ENCODE assay signal across 8 cellular contexts in genomic region chr5:95631265-95631957, GRCh38. TPM values are rescaled to one million over a fixed set of nuclear protein-coding genes. Genes with fewer than 3 reads are reported as not detected.
DNase-seq lines count a peak whose midpoint lies in the region; ATAC-seq and TF ChIP-seq lines count a peak whose summit lies in the region.
"Had no signal": no experiment of that assay in that cellular context is flagged by ENCODE, and none has a peak within 500 bp of the region (broad histone marks: within the 10 kb centered on the region; RNA-seq: fewer than 3 reads in every experiment).

No MANE protein-coding gene starts in this region.

- H3K4me1 ChIP-seq in neural progenitor cell = no peaks in the 10 kb centered on the region

- H3K27me3 ChIP-seq in neural progenitor cell = no peaks in the 10 kb centered on the region

- H2AFZ ChIP-seq in neural progenitor cell (replicated peaks) = no peak overlapping the region

- H3K36me3 ChIP-seq in neural progenitor cell = no peaks in the 10 kb centered on the region

- intact Hi-C loops in natural killer cell (cut with micrococcal nuclease) = no loop called here

- no peaks in the 10 kb centered on the region for H3K9me3 ChIP-seq in neural progenitor cell (ENCODE audit: low read depth)

- H3K9ac ChIP-seq in neural progenitor cell = no peak overlapping the region

- no peak for DNase-seq in activated naive CD8-positive, alpha-beta T cell treated with anti-CD3 and anti-CD28 coated beads for 36 hours
- DNase-seq in natural killer cell = no peak
- no peak for DNase-seq in NCI-H2196 (lab: John Stamatoyannopoulos, UW; ENCODE audit: unreplicated experiment)
- DNase-seq in neural progenitor cell (ENCODE audit: low spot score) = no peak
- DNase-seq in NCI-H2227 treated with DMSO at 0.1 percent for 48 hours (lab: John Stamatoyannopoulos, UW) = no peak
- DNase-seq: H7 had no signal

- H3F3A ChIP-seq in neural progenitor cell (ENCODE audit: low read depth) = no peaks in the 10 kb centered on the region

- H3K9me3 Mint-ChIP-seq in activated naive CD8-positive, alpha-beta T cell treated with anti-CD3 and anti-CD28 coated beads for 36 hours = peaks cover 13% of the 10 kb centered on the region
- H3K9me3 Mint-ChIP-seq in natural killer cell = no peaks in the 10 kb centered on the region
- no peaks in the 10 kb centered on the region for H3K9me3 Mint-ChIP-seq in neural progenitor cell

- H3K79me2 ChIP-seq in neural progenitor cell (ENCODE audit: low read depth) = no peaks in the 10 kb centered on the region

- peaks cover 18% of the 10 kb centered on the region for H3K4me1 Mint-ChIP-seq in activated naive CD8-positive, alpha-beta T cell treated with anti-CD3 and anti-CD28 coated beads for 36 hours
- H3K4me1 Mint-ChIP-seq in natural killer cell (peaks cover 11 to 12% of the 10 kb centered on the region in 2 donors), neural progenitor cell (no peaks in the 10 kb centered on the region)

- peak overlapping the region; percentile 16 for H3K4me3 Mint-ChIP-seq in activated naive CD8-positive, alpha-beta T cell treated with anti-CD3 and anti-CD28 coated beads for 36 hours
- H3K4me3 Mint-ChIP-seq in natural killer cell (no peak overlapping the region), neural progenitor cell (no peak overlapping the region)

- H3K36me3 Mint-ChIP-seq in activated naive CD8-positive, alpha-beta T cell treated with anti-CD3 and anti-CD28 coated beads for 36 hours = peaks cover 5% of the 10 kb centered on the region
- H3K36me3 Mint-ChIP-seq in natural killer cell (no peaks in the 10 kb centered on the region), neural progenitor cell (no peaks in the 10 kb centered on the region)

- H3K27ac ChIP-seq in neural progenitor cell = no peak overlapping the region

- H3K27me3 Mint-ChIP-seq in activated naive CD8-positive, alpha-beta T cell treated with anti-CD3 and anti-CD28 coated beads for 36 hours = no peaks in the 10 kb centered on the region
- H3K27me3 Mint-ChIP-seq in natural killer cell (ENCODE audit: low read depth in 2 of 2) = peaks cover 0 to 4% of the 10 kb centered on the region in 2 donors
- H3K27me3 Mint-ChIP-seq in neural progenitor cell (ENCODE audit: insufficient read depth, low read depth) = peaks cover 7% of the 10 kb centered on the region

- TF ChIP-seq CTCF in natural killer cell (IDR thresholded peaks at IDR 0.05) = no peak
- no peak for TF ChIP-seq CTCF in neural progenitor cell (IDR thresholded peaks at IDR 0.05)

- peak; percentile 8 for ATAC-seq in GM18498 (IDR thresholded peaks at IDR 0.05; ENCODE audit: unreplicated experiment)
- peak; percentile 15 for ATAC-seq in HG03064 (IDR thresholded peaks at IDR 0.05; ENCODE audit: low read depth, unreplicated experiment)
- no peak for ATAC-seq in natural killer cell

- peak overlapping the region; percentile 99 for H3K27ac Mint-ChIP-seq in activated naive CD8-positive, alpha-beta T cell treated with anti-CD3 and anti-CD28 coated beads for 36 hours
- H3K27ac Mint-ChIP-seq in natural killer cell (peak overlapping the region; percentile 74 to 85), neural progenitor cell (no peak overlapping the region)

- no peak overlapping the region for H3K4me2 ChIP-seq in neural progenitor cell

- no peaks in the 10 kb centered on the region for H4K20me1 ChIP-seq in neural progenitor cell (ENCODE audit: low read depth)

- H3K4me3 ChIP-seq in neural progenitor cell = no peak overlapping the region

RNA-seq across cellular contexts. Expression of gene GPR150, which starts 11.5 kb away (rescaled TPM):
- total RNA-seq in activated naive CD8-positive, alpha-beta T cell treated with anti-CD3 and anti-CD28 coated beads for 36 hours = under 1 TPM; 0.34 to 0.52 TPM
- total RNA-seq in natural killer cell (under 1 TPM; 0.63 to 0.97 (median 0.89) TPM), neural progenitor cell (ENCODE audit: low replicate concordance) (0.12 TPM in 1 of 2 replicates, not detected in the other)
- total RNA-seq: H7 had no signal

RNA-seq across cellular contexts. Expression of gene RFESD, which starts 15.2 kb away (rescaled TPM):
- total RNA-seq in activated naive CD8-positive, alpha-beta T cell treated with anti-CD3 and anti-CD28 coated beads for 36 hours = 1 to 10 TPM; 6.1 to 6.2 TPM
- total RNA-seq in natural killer cell (1 to 10 TPM in 2 of 3 donors, under 1 TPM in 1; 0.96 to 1.5 (median 1.4) TPM), neural progenitor cell (ENCODE audit: low replicate concordance) (3.6 and 4.4 TPM in 2 replicates)

RNA-seq across cellular contexts. Expression of gene SPATA9, which starts 51.4 kb away (rescaled TPM):
- not detected for total RNA-seq in activated naive CD8-positive, alpha-beta T cell treated with anti-CD3 and anti-CD28 coated beads for 36 hours
- total RNA-seq in natural killer cell (1 to 10 TPM; 1.3 to 2.1 (median 2.0) TPM), neural progenitor cell (ENCODE audit: low replicate concordance) (not detected in 2 replicates)
- total RNA-seq: H7 had no signal

Comparison
In these comparisons a context has a peak if more than half of its experiments do, and no peak if none do; other contexts are left out.
1. ATAC-seq: peak in GM18498 (single experiment) and HG03064 (single experiment); none in natural killer cell (0 of 3).